ENCODE assay signal across 8 cellular contexts in the genomic region with DNA sequence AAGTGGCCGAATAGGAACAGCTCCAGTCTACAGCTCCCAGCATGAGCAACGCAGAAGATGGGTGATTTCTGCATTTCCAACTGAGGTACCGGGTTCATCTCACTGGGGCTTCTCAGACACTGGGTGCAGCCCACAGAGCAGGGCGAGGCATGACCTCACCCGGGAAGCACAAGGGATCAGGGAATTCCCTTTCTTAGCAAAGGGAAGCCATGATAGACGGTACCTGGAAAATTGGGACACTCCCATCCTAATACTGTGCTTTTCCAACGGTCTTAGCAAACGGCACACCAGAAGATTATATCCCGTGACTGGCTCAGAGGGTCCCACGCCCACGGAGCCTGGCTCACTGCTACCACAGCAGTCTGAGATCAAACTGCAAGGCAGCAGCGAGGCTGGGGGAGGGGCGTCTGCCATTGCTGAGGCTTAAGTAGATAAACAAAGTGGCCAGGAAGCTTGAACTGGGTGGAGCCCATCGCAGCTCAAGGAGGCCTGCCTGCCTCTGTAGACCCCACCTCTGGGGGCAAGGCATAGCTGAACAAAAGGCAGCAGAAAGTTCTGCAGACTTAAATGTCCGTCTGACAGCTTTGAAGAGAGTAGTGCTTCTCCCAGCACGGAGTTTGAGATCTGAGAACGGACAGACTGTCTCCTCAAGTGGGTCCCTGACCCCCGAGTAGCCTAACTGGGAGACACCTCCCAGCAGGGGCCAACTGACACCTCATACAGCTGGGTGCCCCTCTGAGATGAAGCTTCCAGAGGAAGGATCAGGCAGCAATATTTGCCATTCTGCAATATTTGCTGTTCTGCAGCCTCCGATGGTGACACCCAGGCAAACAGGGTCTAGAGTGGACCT. TPM values are rescaled to one million over a fixed set of nuclear protein-coding genes. Genes with fewer than 3 reads are reported as not detected.
A peak's percentile ranks its signal among the peaks of the same experiment; 100 is the strongest.
DNase-seq lines count a peak whose midpoint lies in the region; ATAC-seq and TF ChIP-seq lines count a peak whose summit lies in the region.
"Not testable (repeated sequence)": the region's sequence is repeated elsewhere in the genome, so short reads cannot be mapped to it uniquely, and the experiment has no call there.

No MANE protein-coding gene starts in this region.

- CTCF ChIA-PET in PC-9 (lab: Charles Lee), result not testable (repeated sequence)
- CTCF ChIA-PET in activated CD8-positive, alpha-beta T cell treated with anti-CD3 and anti-CD28 coated beads for 36 hours (lab: Charles Lee), result interaction anchor here (1.8 kb wide), 1 partner anchor 59 kb away, joined by 4 read pairs; no protein-coding TSS in a partner anchor

- H3K27me3 ChIP-seq in Loucy (ENCODE audit: insufficient read depth, low read length, poor library complexity, severe bottlenecking); PC-9 (ENCODE audit: insufficient read depth, low read depth); endocrine pancreas (ENCODE audit: control insufficient read depth, insufficient read depth, low read length); iPS-20b (ENCODE audit: insufficient read depth, low read length); ovary; transverse colon: not testable (repeated sequence)

- POLR2A ChIA-PET in PC-9 (lab: Charles Lee; ENCODE audit: unreplicated experiment), result interaction anchor here (0.6 kb wide), 1 partner anchor 136 kb away, joined by 3 read pairs; no protein-coding TSS in a partner anchor
- POLR2A ChIA-PET in activated CD8-positive, alpha-beta T cell treated with anti-CD3 and anti-CD28 coated beads for 36 hours (lab: Charles Lee), result not testable (repeated sequence)

- H3K4me3 ChIP-seq in Loucy (ENCODE audit: low read length, poor library complexity, severe bottlenecking), result peak overlapping the region; percentile 97
- H3K4me3 ChIP-seq in PC-9, result peak overlapping the region; percentile 89
- peak overlapping the region; percentile 100 for H3K4me3 ChIP-seq in endocrine pancreas (ENCODE audit: control insufficient read depth, insufficient read depth, low read length)
- peak overlapping the region; percentile 97; the same call in 1 of the 2 replicates for H3K4me3 ChIP-seq in iPS-20b (ENCODE audit: low read length)
- not testable (repeated sequence) for H3K4me3 ChIP-seq in ovary
- peak overlapping the region in 1 of 4 donors; percentile 4 for H3K4me3 ChIP-seq in transverse colon

- not testable (repeated sequence) for BruUV-seq in PC-9 (replicated peaks; lab: Mats Ljungman, UMichigan)

- H3K27ac ChIP-seq in PC-9; iPS-20b (ENCODE audit: low read length); ovary: not testable (repeated sequence)
- H3K27ac ChIP-seq in transverse colon, result peak overlapping the region in 1 of 4 donors; percentile 92

- not testable (repeated sequence) for TF ChIP-seq CTCF in Loucy (conservative IDR thresholded peaks at IDR 0.05; ENCODE audit: low read length); PC-9 (conservative IDR thresholded peaks at IDR 0.05); activated CD8-positive, alpha-beta T cell treated with anti-CD3 and anti-CD28 coated beads for 36 hours (IDR thresholded peaks at IDR 0.05); ovary (IDR thresholded peaks at IDR 0.05); transverse colon (IDR thresholded peaks at IDR 0.05)

- H3K9me3 Mint-ChIP-seq in activated CD8-positive, alpha-beta T cell treated with anti-CD3 and anti-CD28 coated beads for 36 hours, result not testable (repeated sequence)

- in situ Hi-C loops in transverse colon (cut with MboI; ENCODE audit: low pct_ligation_motif_present in 1 of 4, low pct_unique_long_range_greater_than_20kb in 1 of 4, low sequenced_read_pairs in 3 of 4), result not testable (repeated sequence)

- H3K36me3 ChIP-seq in Loucy (ENCODE audit: insufficient read depth, low read length); PC-9 (ENCODE audit: low read depth); endocrine pancreas (ENCODE audit: control insufficient read depth, insufficient read depth, low read length); iPS-20b (ENCODE audit: insufficient read depth, low read depth, low read length); ovary; transverse colon: not testable (repeated sequence)

- H3K4me1 Mint-ChIP-seq in activated CD8-positive, alpha-beta T cell treated with anti-CD3 and anti-CD28 coated beads for 36 hours (ENCODE audit: low read depth), result peaks cover 22% of the 10 kb centered on the region

- intact Hi-C loops in PC-9 (cut with micrococcal nuclease; ENCODE audit: unreplicated experiment), result loop anchor here (5.0 to 10.0 kb wide), 2 partner anchors 191 to 378 kb away; a partner anchor contains a TSS
- intact Hi-C loops in activated CD8-positive, alpha-beta T cell treated with anti-CD3 and anti-CD28 coated beads for 36 hours (cut with micrococcal nuclease); ovary (cut with DNase I); transverse colon (cut with DNase I; ENCODE audit: low total_unique reads): not testable (repeated sequence)

- not testable (repeated sequence) for H3F3A ChIP-seq in Loucy (ENCODE audit: low read depth); PC-9 (ENCODE audit: insufficient read depth, low read depth)

- not testable (repeated sequence) for H3K4me3 Mint-ChIP-seq in activated CD8-positive, alpha-beta T cell treated with anti-CD3 and anti-CD28 coated beads for 36 hours

- not testable (repeated sequence) for H2AFZ ChIP-seq in Loucy (ENCODE audit: low read length)
- peak overlapping the region; percentile 97 for H2AFZ ChIP-seq in PC-9

- H3K9me2 ChIP-seq in Loucy (replicated peaks; ENCODE audit: low read depth, low read length); PC-9 (ENCODE audit: insufficient read depth): not testable (repeated sequence)

- TF ChIP-seq EP300 in ovary (IDR thresholded peaks at IDR 0.05); transverse colon (IDR thresholded peaks at IDR 0.05; ENCODE audit: low read depth): not testable (repeated sequence)

- TF ChIP-seq POLR2A in ovary (IDR thresholded peaks at IDR 0.05); transverse colon (IDR thresholded peaks at IDR 0.05): not testable (repeated sequence)

- H3K9me3 ChIP-seq in Loucy (ENCODE audit: insufficient read depth, low read depth, low read length); PC-9 (ENCODE audit: insufficient read depth, low read depth); endocrine pancreas (ENCODE audit: control insufficient read depth, low read length); iPS-20b (ENCODE audit: insufficient read depth, low read depth, low read length); ovary; transverse colon: not testable (repeated sequence)

- H3K36me3 Mint-ChIP-seq in activated CD8-positive, alpha-beta T cell treated with anti-CD3 and anti-CD28 coated beads for 36 hours (ENCODE audit: low read depth), result not testable (repeated sequence)

- H3K79me2 ChIP-seq in Loucy (ENCODE audit: insufficient read depth, low read length) (peaks cover 36% of the 10 kb centered on the region), PC-9 (ENCODE audit: low read depth) (peaks cover 36% of the 10 kb centered on the region)

- H4K20me1 ChIP-seq in Loucy (ENCODE audit: insufficient read depth, low read length, poor library complexity, severe bottlenecking), result peaks cover 24% of the 10 kb centered on the region
- not testable (repeated sequence) for H4K20me1 ChIP-seq in PC-9 (ENCODE audit: insufficient read depth)

- H3K27me3 Mint-ChIP-seq in activated CD8-positive, alpha-beta T cell treated with anti-CD3 and anti-CD28 coated beads for 36 hours, result not testable (repeated sequence)

- peaks cover 35% of the 10 kb centered on the region for H3K4me1 ChIP-seq in Loucy (ENCODE audit: insufficient read depth, low read length, poor library complexity, severe bottlenecking)
- H3K4me1 ChIP-seq in PC-9 (replicated peaks; ENCODE audit: insufficient read depth), result peaks cover 10% of the 10 kb centered on the region
- peaks cover 17% of the 10 kb centered on the region for H3K4me1 ChIP-seq in endocrine pancreas (ENCODE audit: control insufficient read depth, insufficient read depth, low read length)
- peaks cover 12% of the 10 kb centered on the region; the same call in 1 of the 2 replicates for H3K4me1 ChIP-seq in iPS-20b (ENCODE audit: insufficient read depth, low read length)
- not testable (repeated sequence) for H3K4me1 ChIP-seq in ovary (ENCODE audit: insufficient read depth)
- peaks cover 8 to 37% (median 15%) of the 10 kb centered on the region in 4 donors for H3K4me1 ChIP-seq in transverse colon

- ATAC-seq in activated CD8-positive, alpha-beta T cell treated with anti-CD3 and anti-CD28 coated beads for 36 hours, result not testable (repeated sequence)

- H3K27ac Mint-ChIP-seq in activated CD8-positive, alpha-beta T cell treated with anti-CD3 and anti-CD28 coated beads for 36 hours, result not testable (repeated sequence)

- 75 to 79% (median 78%) methylated on average over 19 of the region's 19 CpGs for WGBS in ovary, 3 donors
- 77 to 100% methylated on average over 2 to 17 of the region's 19 CpGs for WGBS in transverse colon (ENCODE audit: low coverage in 1 of 2), 2 donors

- peak overlapping the region; percentile 64 for H3K4me2 ChIP-seq in Loucy (ENCODE audit: low read depth, low read length, poor library complexity, severe bottlenecking)
- H3K4me2 ChIP-seq in PC-9, result peak overlapping the region; percentile 87

- not testable (repeated sequence) for H3K9ac ChIP-seq in Loucy (ENCODE audit: low read depth, low read length, poor library complexity, severe bottlenecking); endocrine pancreas (ENCODE audit: control insufficient read depth, insufficient read depth, low read length); iPS-20b (ENCODE audit: low read depth, low read length)

- DNase-seq in DMS153 treated with DMSO at 0.1 percent for 48 hours (lab: John Stamatoyannopoulos, UW; ENCODE audit: unreplicated experiment) (peak; percentile 29), PC-9 (peak in 1 of 2 experiments; percentile 44), ovary (peak in 3 of 5 donors; percentile 18 to 34 (median 33)), transverse colon (peak; percentile 10)
- peak; percentile 41 for DNase-seq in activated CD8-positive, alpha-beta T cell treated with anti-CD3 and anti-CD28 coated beads for 36 hours

RNA-seq across cellular contexts. Expression of a gene that starts 1.2 kb away (rescaled TPM):
- 22.3 and 24.8 TPM in 2 replicates for total RNA-seq in PC-9 (2021)
- total RNA-seq in activated CD8-positive, alpha-beta T cell treated with anti-CD3 and anti-CD28 coated beads for 36 hours, result 10 to 100 TPM; 28.1 to 35.0 TPM
- 10 to 100 TPM; 12.6 to 46.8 (median 17.4) TPM for total RNA-seq in ovary
- polyA plus RNA-seq in ovary, result 10 to 100 TPM; 29.6 to 31.8 TPM
- total RNA-seq in transverse colon, result 10 to 100 TPM in 3 of 4 donors, 1 to 10 TPM in 1; 2.2 to 71.8 (median 30.5) TPM
